8 cellular contexts compared by ENCODE assay signal in the genomic region with DNA sequence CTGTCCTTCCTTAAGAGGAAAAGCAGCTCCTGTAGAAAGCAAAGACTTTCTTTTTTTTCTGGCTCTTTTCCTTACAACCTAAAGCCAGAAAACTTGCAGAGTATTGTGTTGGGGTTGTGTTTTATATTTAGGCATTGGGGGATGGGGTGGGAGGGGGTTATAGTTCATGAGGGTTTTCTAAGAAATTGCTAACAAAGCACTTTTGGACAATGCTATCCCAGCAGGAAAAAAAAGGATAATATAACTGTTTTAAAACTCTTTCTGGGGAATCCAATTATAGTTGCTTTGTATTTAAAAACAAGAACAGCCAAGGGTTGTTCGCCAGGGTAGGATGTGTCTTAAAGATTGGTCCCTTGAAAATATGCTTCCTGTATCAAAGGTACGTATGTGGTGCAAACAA.
"Had no signal": no experiment of that assay in that cellular context is flagged by ENCODE, and none has a peak within 500 bp of the region (broad histone marks: within the 10 kb centered on the region; RNA-seq: fewer than 3 reads in every experiment).

No MANE protein-coding gene starts in this region.

- H2AFZ ChIP-seq: GM23338 had no signal

- H3K27ac ChIP-seq: KMS-11 had no signal

- H3K4me2 ChIP-seq: GM23338, KMS-11 had no signal

- FAIRE-seq: H1, H54, HTR-8/SVneo had no signal

- H3K9ac ChIP-seq: KMS-11 had no signal

- H3K9me3 Mint-ChIP-seq: GM23338, H9 had no signal

- ATAC-seq: GM23338 had no signal

- H3K4me3 Mint-ChIP-seq: GM23338, H9 had no signal

- H3K4me3 ChIP-seq: GM23338 had no signal

- DNase-seq: H9, HCEC 1CT, KBM-7 had no signal

- H3K27ac Mint-ChIP-seq: GM23338, H9 had no signal
